ENCODE assay signal across 17 cellular contexts in genomic region chr18:75088622-75089211, GRCh38.
DNase-seq lines count a peak whose midpoint lies in the region; ATAC-seq lines count a peak whose summit lies in the region.
"Had no signal": no experiment of that assay in that cellular context is flagged by ENCODE, and none has a peak within 500 bp of the region (broad histone marks: within the 10 kb centered on the region; RNA-seq: fewer than 3 reads in every experiment).

No MANE protein-coding gene starts in this region.

- H3K4me1 Mint-ChIP-seq in stimulated activated naive CD8-positive, alpha-beta T cell treated with anti-CD3 and anti-CD28 coated beads, Interleukin-15, amount 100 ng/mL, for 72 hours: no peaks in the 10 kb centered on the region

- no peak for DNase-seq in stimulated activated naive CD8-positive, alpha-beta T cell treated with anti-CD3 and anti-CD28 coated beads, Interleukin-15, amount 100 ng/mL, for 72 hours
- no peak for DNase-seq in stimulated activated naive CD8-positive, alpha-beta T cell treated with anti-CD3 and anti-CD28 coated beads, Interleukin-15, Interleukin-2, amounts not matched to agents 100 U/mL and 50 U/mL, for 24 hours
- peak; percentile 30 for DNase-seq in ecto neural progenitor cell (ENCODE audit: low spot score)
- peak; percentile 4 for DNase-seq in stimulated activated CD8-positive, alpha-beta memory T cell treated with anti-CD3 and anti-CD28 coated beads, Interleukin-4, amount 100 ng/mL, for 48 hours
- no peak for DNase-seq in GM03348 (ENCODE audit: low spot score)
- DNase-seq: Caco-2; CD4-positive, alpha-beta T cell; GOT3; MG63; NCI-H1105; NCI-H748 treated with DMSO at 0.1 percent for 48 hours; NK-92 treated with Interleukin-12 subunit alpha and Interleukin-12 subunit beta, amount 100 ng/mL, for 24 hours; SHP77; SK-N-SH had no signal

- peak; percentile 52 for ATAC-seq in stimulated activated naive CD8-positive, alpha-beta T cell treated with anti-CD3 and anti-CD28 coated beads, Interleukin-15, amount 100 ng/mL, for 72 hours
- ATAC-seq in stimulated activated naive CD8-positive, alpha-beta T cell treated with anti-CD3 and anti-CD28 coated beads, Interleukin-15, Interleukin-2, amounts not matched to agents 100 U/mL and 50 U/mL, for 24 hours: no peak
- no peak for ATAC-seq in HG03175 (IDR thresholded peaks at IDR 0.05; ENCODE audit: unreplicated experiment)
- ATAC-seq in HG03135 (IDR thresholded peaks at IDR 0.05; ENCODE audit: unreplicated experiment): no peak
- ATAC-seq: A549 had no signal

- H3K9me3 Mint-ChIP-seq in stimulated activated naive CD8-positive, alpha-beta T cell treated with anti-CD3 and anti-CD28 coated beads, Interleukin-15, amount 100 ng/mL, for 72 hours: peaks cover 5 to 13% of the 10 kb centered on the region in 2 donors
- H3K9me3 Mint-ChIP-seq: CD4-positive, alpha-beta T cell had no signal

- H3K4me3 Mint-ChIP-seq in stimulated activated naive CD8-positive, alpha-beta T cell treated with anti-CD3 and anti-CD28 coated beads, Interleukin-15, amount 100 ng/mL, for 72 hours: no peak overlapping the region
- H3K4me3 Mint-ChIP-seq: CD4-positive, alpha-beta T cell had no signal

- no peaks in the 10 kb centered on the region for H3K27me3 Mint-ChIP-seq in stimulated activated naive CD8-positive, alpha-beta T cell treated with anti-CD3 and anti-CD28 coated beads, Interleukin-15, amount 100 ng/mL, for 72 hours
- H3K27me3 Mint-ChIP-seq: CD4-positive, alpha-beta T cell had no signal

- no peak overlapping the region for H3K27ac Mint-ChIP-seq in stimulated activated naive CD8-positive, alpha-beta T cell treated with anti-CD3 and anti-CD28 coated beads, Interleukin-15, amount 100 ng/mL, for 72 hours
- H3K27ac Mint-ChIP-seq: CD4-positive, alpha-beta T cell had no signal

Comparison
In these comparisons a context has a peak if more than half of its experiments do, and no peak if none do; other contexts are left out.
1. DNase-seq: peak in ecto neural progenitor cell (single experiment) and stimulated activated CD8-positive, alpha-beta memory T cell treated with anti-CD3 and anti-CD28 coated beads, Interleukin-4, amount 100 ng/mL, for 48 hours (single experiment); none in stimulated activated naive CD8-positive, alpha-beta T cell treated with anti-CD3 and anti-CD28 coated beads, Interleukin-15, amount 100 ng/mL, for 72 hours (0 of 2), stimulated activated naive CD8-positive, alpha-beta T cell treated with anti-CD3 and anti-CD28 coated beads, Interleukin-15, Interleukin-2, amounts not matched to agents 100 U/mL and 50 U/mL, for 24 hours (single experiment) and GM03348 (single experiment).